In the genomic region with DNA sequence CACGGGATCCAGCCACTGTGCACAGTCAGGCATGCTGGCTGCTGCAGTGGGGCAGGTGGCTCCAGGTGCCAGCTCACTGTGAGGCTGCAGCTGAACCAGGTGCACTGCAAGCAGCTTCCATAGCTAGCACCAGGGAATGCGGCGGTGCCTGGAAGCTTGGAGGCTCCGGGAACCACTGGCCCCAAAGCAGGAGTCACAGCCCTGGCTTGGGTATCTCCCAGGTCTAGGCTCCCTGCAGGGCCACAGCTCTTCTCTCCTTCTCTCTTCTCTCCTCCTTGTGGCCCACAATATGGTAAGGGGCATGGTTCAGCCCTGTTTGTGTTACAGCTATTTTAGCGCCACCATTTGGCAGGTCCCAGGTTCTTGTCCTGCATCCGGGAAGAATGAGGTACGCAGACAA, we compare ENCODE assay signal across 13 cellular contexts.
"Had no signal": no experiment of that assay in that cellular context is flagged by ENCODE, and none has a peak within 500 bp of the region (broad histone marks: within the 10 kb centered on the region; RNA-seq: fewer than 3 reads in every experiment).

No MANE protein-coding gene starts in this region.

- H3K36me3 ChIP-seq: neutrophil, uterus had no signal

- H3K27me3 ChIP-seq: dorsolateral prefrontal cortex, neutrophil, uterus had no signal

- ATAC-seq: left lobe of liver; mucosa of descending colon; naive thymus-derived CD4-positive, alpha-beta T cell; stimulated activated memory B cell treated with anti-CD40 and anti-IgM and Interleukin-4, amounts not matched to agents 10 μg/mL and 1 μg/mL and 100 μg/mL, for 72 hours had no signal

- H3K27ac ChIP-seq: dorsolateral prefrontal cortex, neutrophil, uterus had no signal

- H3K4me3 ChIP-seq: dorsolateral prefrontal cortex, mucosa of descending colon, uterus had no signal

- FAIRE-seq: keratinocyte had no signal

- DNase-seq: activated CD4-positive, alpha-beta memory T cell treated with anti-CD3 and anti-CD28 coated beads for 36 hours; activated effector memory CD4-positive, alpha-beta T cell treated with anti-CD3 and anti-CD28 coated beads, Interleukin-2, amount 50 U/mL, for 16 hours; activated T-cell treated with anti-CD3 and anti-CD28 coated beads, Interleukin-2, amount 50 U/mL, for 48 hours; dorsolateral prefrontal cortex; mucosa of descending colon; naive thymus-derived CD4-positive, alpha-beta T cell; stimulated activated CD4-positive, alpha-beta T cell treated with anti-CD3 and anti-CD28 coated beads, Interleukin-2, amount 100 ng/mL, for 48 hours; T-helper 9 cell; uterus had no signal

- H3K9me3 ChIP-seq: uterus had no signal

- H3K4me1 ChIP-seq: uterus had no signal
